In the genomic region with DNA sequence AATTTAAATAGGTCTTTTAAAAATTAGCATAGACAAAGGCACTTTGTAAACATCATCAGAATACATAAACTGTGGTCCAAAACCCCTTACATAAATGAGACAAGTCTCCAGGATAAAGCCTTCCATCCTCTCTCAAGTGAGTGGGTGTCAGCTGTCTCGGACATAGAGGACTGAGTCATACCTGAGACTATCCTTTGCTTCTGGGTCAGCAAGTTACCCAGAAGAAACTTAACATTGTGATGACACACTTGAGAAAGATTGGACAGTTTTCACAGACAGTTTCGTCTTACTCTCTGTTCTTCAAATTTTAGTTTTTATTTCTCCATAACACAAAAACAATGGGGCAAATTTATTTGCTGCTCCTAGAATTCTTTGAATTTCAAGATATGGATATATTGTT, we compare ENCODE assay signal across 10 cellular contexts.
A peak's percentile ranks its signal among the peaks of the same experiment; 100 is the strongest.
DNase-seq lines count a peak whose midpoint lies in the region; ATAC-seq and TF ChIP-seq lines count a peak whose summit lies in the region.
"Had no signal": no experiment of that assay in that cellular context is flagged by ENCODE, and none has a peak within 500 bp of the region (broad histone marks: within the 10 kb centered on the region; RNA-seq: fewer than 3 reads in every experiment).

No MANE protein-coding gene starts in this region.

- peaks cover 1% of the 10 kb centered on the region; the same call in 1 of the 2 replicates for H3K27me3 Mint-ChIP-seq in HFFc6 (ENCODE audit: insufficient read depth)
- no peaks in the 10 kb centered on the region for H3K27me3 Mint-ChIP-seq in activated CD8-positive, alpha-beta T cell treated with anti-CD3 and anti-CD28 coated beads for 36 hours

- no peaks in the 10 kb centered on the region for H3K79me2 ChIP-seq in hepatocyte

- H3K9me2 ChIP-seq in hepatocyte (replicated peaks; ENCODE audit: insufficient read depth) = no peaks in the 10 kb centered on the region

- DNase-seq in GM04503 (ENCODE audit: low read depth) = peak; percentile 19
- peak; percentile 26 for DNase-seq in fibroblast of pulmonary artery (ENCODE audit: low read depth)
- DNase-seq in hepatocyte (ENCODE audit: low spot score) = no peak
- no peak for DNase-seq in cortex of kidney (lab: John Stamatoyannopoulos, UW)
- DNase-seq in HFFc6 = no peak
- no peak for DNase-seq in activated CD8-positive, alpha-beta T cell treated with anti-CD3 and anti-CD28 coated beads for 36 hours
- DNase-seq: activated CD4-positive, CD25-positive, alpha-beta regulatory T cell had no signal

- POLR2A ChIA-PET in activated CD8-positive, alpha-beta T cell treated with anti-CD3 and anti-CD28 coated beads for 36 hours (lab: Charles Lee) = no interaction called here

- H3K4me1 ChIP-seq in hepatocyte (ENCODE audit: insufficient read depth) = no peaks in the 10 kb centered on the region

- no peaks in the 10 kb centered on the region for H3K9me3 ChIP-seq in hepatocyte (ENCODE audit: low read depth)

- no peak overlapping the region for H3K4me2 ChIP-seq in hepatocyte

- H3K27me3 ChIP-seq in hepatocyte = no peaks in the 10 kb centered on the region

- peaks cover 15% of the 10 kb centered on the region for H3K9me3 Mint-ChIP-seq in HFFc6
- H3K9me3 Mint-ChIP-seq in activated CD8-positive, alpha-beta T cell treated with anti-CD3 and anti-CD28 coated beads for 36 hours = peaks cover 1% of the 10 kb centered on the region

- ATAC-seq in GM21390 (IDR thresholded peaks at IDR 0.05; ENCODE audit: unreplicated experiment) = peak; percentile 89
- ATAC-seq in HG03439 (IDR thresholded peaks at IDR 0.05; ENCODE audit: unreplicated experiment) = peak; percentile 79
- ATAC-seq in activated CD8-positive, alpha-beta T cell treated with anti-CD3 and anti-CD28 coated beads for 36 hours = no peak

- H3K4me3 Mint-ChIP-seq in HFFc6 = no peak overlapping the region
- H3K4me3 Mint-ChIP-seq in activated CD8-positive, alpha-beta T cell treated with anti-CD3 and anti-CD28 coated beads for 36 hours = no peak overlapping the region
- H3K4me3 Mint-ChIP-seq: brain had no signal

- H2AFZ ChIP-seq in hepatocyte = no peak overlapping the region

- WGBS in hepatocyte (ENCODE audit: low lambda C conversion rate, missing lambda C conversion rate) = 89% methylated on average over 2 of the region's 2 CpGs

- H3K27ac ChIP-seq in hepatocyte = no peak overlapping the region

- H3K36me3 ChIP-seq in hepatocyte (replicated peaks; ENCODE audit: insufficient read depth, low read depth) = no peaks in the 10 kb centered on the region

- CTCF ChIA-PET in activated CD8-positive, alpha-beta T cell treated with anti-CD3 and anti-CD28 coated beads for 36 hours (lab: Charles Lee) = no interaction called here

- no peaks in the 10 kb centered on the region for H4K20me1 ChIP-seq in hepatocyte (ENCODE audit: insufficient read depth, poor library complexity, severe bottlenecking)

- H3K36me3 Mint-ChIP-seq in HFFc6 (ENCODE audit: low read depth) = no peaks in the 10 kb centered on the region
- no peaks in the 10 kb centered on the region for H3K36me3 Mint-ChIP-seq in activated CD8-positive, alpha-beta T cell treated with anti-CD3 and anti-CD28 coated beads for 36 hours (ENCODE audit: low read depth)
- H3K36me3 Mint-ChIP-seq: brain had no signal

- no peaks in the 10 kb centered on the region for H3K4me1 Mint-ChIP-seq in HFFc6 (ENCODE audit: low read depth)
- no peaks in the 10 kb centered on the region for H3K4me1 Mint-ChIP-seq in activated CD8-positive, alpha-beta T cell treated with anti-CD3 and anti-CD28 coated beads for 36 hours (ENCODE audit: low read depth)
- H3K4me1 Mint-ChIP-seq: brain had no signal

- intact Hi-C loops in activated CD8-positive, alpha-beta T cell treated with anti-CD3 and anti-CD28 coated beads for 36 hours (cut with micrococcal nuclease) = no loop called here

- TF ChIP-seq CTCF in fibroblast of pulmonary artery (IDR thresholded peaks at IDR 0.05; ENCODE audit: low read length, missing control alignments) (no peak), hepatocyte (IDR thresholded peaks at IDR 0.05; ENCODE audit: poor library complexity) (no peak), HFFc6 (IDR thresholded peaks at IDR 0.05) (no peak)
- no peak for TF ChIP-seq CTCF in activated CD8-positive, alpha-beta T cell treated with anti-CD3 and anti-CD28 coated beads for 36 hours (IDR thresholded peaks at IDR 0.05)

- H3K4me3 ChIP-seq in fibroblast of pulmonary artery (replicated peaks; ENCODE audit: low read depth, low read length) (no peak overlapping the region), hepatocyte (no peak overlapping the region)

- no peak overlapping the region for H3K27ac Mint-ChIP-seq in HFFc6
- no peak overlapping the region for H3K27ac Mint-ChIP-seq in activated CD8-positive, alpha-beta T cell treated with anti-CD3 and anti-CD28 coated beads for 36 hours

Comparison
In these comparisons a context has a peak if more than half of its experiments do, and no peak if none do; other contexts are left out.
1. DNase-seq: peak in GM04503 (single experiment) and fibroblast of pulmonary artery (single experiment); none in hepatocyte (single experiment), cortex of kidney (single experiment), HFFc6 (single experiment) and activated CD8-positive, alpha-beta T cell treated with anti-CD3 and anti-CD28 coated beads for 36 hours (single experiment).